12 cellular contexts compared by ENCODE assay signal in the genomic region with DNA sequence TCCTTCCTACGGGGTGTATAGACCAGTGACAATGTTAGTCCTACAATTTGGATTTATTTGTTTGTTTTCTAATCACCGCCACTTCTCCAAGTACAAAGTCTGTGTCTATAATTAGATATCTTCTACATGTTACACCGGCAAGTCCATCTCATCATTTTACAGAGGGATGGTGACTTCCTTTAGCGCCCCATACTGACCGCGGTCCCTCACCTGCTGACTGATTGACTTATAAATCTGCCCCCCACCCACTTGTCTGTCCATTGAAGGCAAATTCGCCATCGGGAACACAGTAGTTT. TPM values are rescaled to one million over a fixed set of nuclear protein-coding genes. Genes with fewer than 3 reads are reported as not detected.
A peak's percentile ranks its signal among the peaks of the same experiment; 100 is the strongest.
DNase-seq lines count a peak whose midpoint lies in the region; ATAC-seq and TF ChIP-seq lines count a peak whose summit lies in the region.
"Had no signal": no experiment of that assay in that cellular context is flagged by ENCODE, and none has a peak within 500 bp of the region (broad histone marks: within the 10 kb centered on the region; RNA-seq: fewer than 3 reads in every experiment).

No MANE protein-coding gene starts in this region.

- H3K9me3 Mint-ChIP-seq in activated T-cell treated with anti-CD3 and anti-CD28 coated beads, Interleukin-2, amount 50 U/mL, for 72 hours: no peaks in the 10 kb centered on the region
- H3K9me3 Mint-ChIP-seq in activated CD8-positive, alpha-beta T cell treated with anti-CD3 and anti-CD28 coated beads, Interleukin-2, amount 10 ng/mL, durations not matched to agents 7 days and 5 days (ENCODE audit: insufficient read depth): no peaks in the 10 kb centered on the region
- H3K9me3 Mint-ChIP-seq in immature natural killer cell: peaks cover 0 to 6% (median 0%) of the 10 kb centered on the region in 6 donors

- no peaks in the 10 kb centered on the region for H3K27me3 ChIP-seq in testis
- peaks cover 46% of the 10 kb centered on the region for H3K27me3 ChIP-seq in MG63

- DNase-seq in activated T-cell treated with anti-CD3 and anti-CD28 coated beads, Interleukin-2, amount 50 U/mL, for 72 hours: no peak
- DNase-seq in activated T-cell treated with anti-CD3 and anti-CD28 coated beads, Interleukin-2, amount 50 U/mL, for 48 hours: no peak
- DNase-seq in activated CD8-positive, alpha-beta T cell treated with anti-CD3 and anti-CD28 coated beads, Interleukin-2, amount 10 ng/mL, durations not matched to agents 7 days and 5 days: no peak
- no peak for DNase-seq in immature natural killer cell
- no peak for DNase-seq in testis
- DNase-seq in MG63: no peak
- no peak for DNase-seq in NCI-H1436 treated with DMSO at 0.1 percent for 48 hours (lab: John Stamatoyannopoulos, UW)
- DNase-seq: effector CD4-positive, alpha-beta T cell; NCI-H526 treated with DMSO at 0.1 percent for 48 hours had no signal

- ATAC-seq in activated T-cell treated with anti-CD3 and anti-CD28 coated beads, Interleukin-2, amount 50 U/mL, for 72 hours (replicated peaks in 1 of 2): no peak
- ATAC-seq in activated CD8-positive, alpha-beta T cell treated with anti-CD3 and anti-CD28 coated beads, Interleukin-2, amount 10 ng/mL, durations not matched to agents 7 days and 5 days: no peak
- no peak for ATAC-seq in HG02623 (IDR thresholded peaks at IDR 0.05; ENCODE audit: unreplicated experiment)

- H3K4me1 ChIP-seq in testis: no peaks in the 10 kb centered on the region

- POLR2A ChIA-PET in activated CD8-positive, alpha-beta T cell treated with anti-CD3 and anti-CD28 coated beads, Interleukin-2, amount 10 ng/mL, durations not matched to agents 7 days and 5 days (lab: Charles Lee): no interaction called here

- intact Hi-C loops in testis (cut with DNase I; ENCODE audit: low total_unique reads): no loop called here

- no peak overlapping the region for H3K27ac ChIP-seq in testis
- H3K27ac ChIP-seq: pancreas had no signal

- H3K4me1 Mint-ChIP-seq in activated T-cell treated with anti-CD3 and anti-CD28 coated beads, Interleukin-2, amount 50 U/mL, for 72 hours (ENCODE audit: low read depth): peaks cover 5% of the 10 kb centered on the region
- H3K4me1 Mint-ChIP-seq in activated CD8-positive, alpha-beta T cell treated with anti-CD3 and anti-CD28 coated beads, Interleukin-2, amount 10 ng/mL, durations not matched to agents 7 days and 5 days (ENCODE audit: low read depth): peaks cover 9% of the 10 kb centered on the region
- peaks cover 14 to 27% of the 10 kb centered on the region in 2 donors for H3K4me1 Mint-ChIP-seq in immature natural killer cell

- peak overlapping the region; percentile 50 to 67 for H3K4me3 Mint-ChIP-seq in activated T-cell treated with anti-CD3 and anti-CD28 coated beads, Interleukin-2, amount 50 U/mL, for 72 hours
- H3K4me3 Mint-ChIP-seq in activated CD8-positive, alpha-beta T cell treated with anti-CD3 and anti-CD28 coated beads, Interleukin-2, amount 10 ng/mL, durations not matched to agents 7 days and 5 days: no peak overlapping the region
- H3K4me3 Mint-ChIP-seq in immature natural killer cell: peak overlapping the region; percentile 36 to 73 (median 69)

- no peak for TF ChIP-seq POLR2A in testis (IDR thresholded peaks at IDR 0.05)

- H3K9me3 ChIP-seq in testis (no peaks in the 10 kb centered on the region), MG63 (no peaks in the 10 kb centered on the region)
- H3K9me3 ChIP-seq: pancreas had no signal

- H3K27ac Mint-ChIP-seq in activated T-cell treated with anti-CD3 and anti-CD28 coated beads, Interleukin-2, amount 50 U/mL, for 72 hours: no peak overlapping the region
- H3K27ac Mint-ChIP-seq in activated CD8-positive, alpha-beta T cell treated with anti-CD3 and anti-CD28 coated beads, Interleukin-2, amount 10 ng/mL, durations not matched to agents 7 days and 5 days: peak overlapping the region; percentile 8
- no peak overlapping the region for H3K27ac Mint-ChIP-seq in immature natural killer cell

- TF ChIP-seq CTCF in testis (IDR thresholded peaks at IDR 0.05): no peak

- CTCF ChIA-PET in activated CD8-positive, alpha-beta T cell treated with anti-CD3 and anti-CD28 coated beads, Interleukin-2, amount 10 ng/mL, durations not matched to agents 7 days and 5 days (lab: Charles Lee): no interaction called here

- peaks cover 86% of the 10 kb centered on the region for H3K27me3 Mint-ChIP-seq in activated T-cell treated with anti-CD3 and anti-CD28 coated beads, Interleukin-2, amount 50 U/mL, for 72 hours (ENCODE audit: low read depth)
- peaks cover 76% of the 10 kb centered on the region for H3K27me3 Mint-ChIP-seq in activated CD8-positive, alpha-beta T cell treated with anti-CD3 and anti-CD28 coated beads, Interleukin-2, amount 10 ng/mL, durations not matched to agents 7 days and 5 days (ENCODE audit: low read depth)
- H3K27me3 Mint-ChIP-seq in immature natural killer cell (ENCODE audit: low read depth in 3 of 3): peaks cover 29 to 53% (median 48%) of the 10 kb centered on the region in 3 donors

- H3K36me3 ChIP-seq in testis (ENCODE audit: low read depth, missing control alignments): no peaks in the 10 kb centered on the region
- no peaks in the 10 kb centered on the region for H3K36me3 ChIP-seq in MG63
- H3K36me3 ChIP-seq: pancreas had no signal

- 12 to 15% methylated on average over 8 of the region's 8 CpGs for WGBS in testis, 2 donors

- no peaks in the 10 kb centered on the region for H3K36me3 Mint-ChIP-seq in activated T-cell treated with anti-CD3 and anti-CD28 coated beads, Interleukin-2, amount 50 U/mL, for 72 hours (ENCODE audit: insufficient read depth in 2 of 2)
- H3K36me3 Mint-ChIP-seq in activated CD8-positive, alpha-beta T cell treated with anti-CD3 and anti-CD28 coated beads, Interleukin-2, amount 10 ng/mL, durations not matched to agents 7 days and 5 days (ENCODE audit: low read depth): peaks cover 3% of the 10 kb centered on the region
- peaks cover 3 to 4% (median 3%) of the 10 kb centered on the region in 3 donors for H3K36me3 Mint-ChIP-seq in immature natural killer cell

- H3K4me3 ChIP-seq in testis: peak overlapping the region; percentile 33 to 37
- H3K4me3 ChIP-seq in MG63: no peak overlapping the region

RNA-seq across cellular contexts. Expression of gene NR2E1, which starts 8.9 kb away (rescaled TPM):
- not detected for total RNA-seq in activated T-cell treated with anti-CD3 and anti-CD28 coated beads, Interleukin-2, amount 50 U/mL, for 72 hours
- not detected for total RNA-seq in activated CD8-positive, alpha-beta T cell treated with anti-CD3 and anti-CD28 coated beads, Interleukin-2, amount 10 ng/mL, durations not matched to agents 7 days and 5 days
- polyA plus RNA-seq in immature natural killer cell (not detected), testis (ENCODE audit: insufficient read depth, low read depth, low replicate concordance) (0.30 TPM)
- total RNA-seq in testis: under 1 TPM; 0.12 to 0.39 TPM
- total RNA-seq in MG63 (2014; rRNA removed; shearing (Covaris generic); ENCODE audit: low replicate concordance): 0.25 TPM in 1 of 2 replicates, not detected in the other
- total RNA-seq: lower leg skin had no signal
